ENCODE assay signal across 11 cellular contexts in genomic region chr1:37998089-37998808, GRCh38. TPM values are rescaled to one million over a fixed set of nuclear protein-coding genes. Genes with fewer than 3 reads are reported as not detected.
A peak's percentile ranks its signal among the peaks of the same experiment; 100 is the strongest.
DNase-seq lines count a peak whose midpoint lies in the region; ATAC-seq, FAIRE-seq and TF ChIP-seq lines count a peak whose summit lies in the region.
"Had no signal": no experiment of that assay in that cellular context is flagged by ENCODE, and none has a peak within 500 bp of the region (broad histone marks: within the 10 kb centered on the region; RNA-seq: fewer than 3 reads in every experiment).

No MANE protein-coding gene starts in this region.

- TF ChIP-seq CTCF in A673 (conservative IDR thresholded peaks at IDR 0.05; ENCODE audit: low read depth, low read length) (no peak), bronchial epithelial cell (IDR thresholded peaks at IDR 0.05; ENCODE audit: insufficient read depth, low read length, severe bottlenecking) (no peak), nephron progenitor cell (IDR thresholded peaks at IDR 0.05) (no peak)

- no TSS peak for BruUV-seq in A673 (replicated peaks; lab: Mats Ljungman, UMichigan)

- H3K4me1 ChIP-seq in A673 (ENCODE audit: insufficient read depth, low read length, poor library complexity, severe bottlenecking): peaks cover 65% of the 10 kb centered on the region
- peaks cover 43% of the 10 kb centered on the region for H3K4me1 ChIP-seq in HUES48 (ENCODE audit: control insufficient read depth, insufficient read depth, low read length)

- H3K36me3 Mint-ChIP-seq in nephron progenitor cell (ENCODE audit: low read depth): peaks cover 29% of the 10 kb centered on the region

- peak; percentile 7 for FAIRE-seq in bronchial epithelial cell (lab: Jason Lieb, UNC)

- H3K4me3 ChIP-seq in A673 (ENCODE audit: low read depth, low read length, poor library complexity, severe bottlenecking) (no peak overlapping the region), HUES48 (ENCODE audit: low read depth, low read length) (no peak overlapping the region), bronchial epithelial cell (ENCODE audit: low read depth, low read length) (no peak overlapping the region)
- H3K4me3 ChIP-seq: BLaER1 had no signal

- ATAC-seq in HG03159 (IDR thresholded peaks at IDR 0.05; ENCODE audit: unreplicated experiment): no peak
- no peak for ATAC-seq in HG03342 (IDR thresholded peaks at IDR 0.05; ENCODE audit: unreplicated experiment)

- H3K9ac ChIP-seq in HUES48 (ENCODE audit: low read depth, low read length): no peak overlapping the region

- CTCF ChIA-PET in A673 (lab: Charles Lee): no interaction called here

- H3K27ac Mint-ChIP-seq in nephron progenitor cell: peak overlapping the region; percentile 55

- peaks cover 4% of the 10 kb centered on the region for H3K27me3 Mint-ChIP-seq in nephron progenitor cell (ENCODE audit: low read depth, poor library complexity)

- DNase-seq in A673 (ENCODE audit: low spot score) (no peak), bronchial epithelial cell (ENCODE audit: low read depth) (no peak), nephron progenitor cell (no peak), amniotic stem cell (lab: John Stamatoyannopoulos, UW) (no peak), occipital lobe (lab: John Stamatoyannopoulos, UW) (no peak)
- DNase-seq: T-helper 9 cell had no signal

- POLR2A ChIA-PET in A673 (lab: Charles Lee; ENCODE audit: low non-redundant PET): no interaction called here

- H3K4me1 Mint-ChIP-seq in nephron progenitor cell: peaks cover 66% of the 10 kb centered on the region

- H3K36me3 ChIP-seq in A673 (ENCODE audit: insufficient read depth, low read length, poor library complexity, severe bottlenecking): peaks cover 27% of the 10 kb centered on the region
- H3K36me3 ChIP-seq in HUES48 (ENCODE audit: control insufficient read depth, insufficient read depth, low read length): peaks cover 17% of the 10 kb centered on the region
- H3K36me3 ChIP-seq in bronchial epithelial cell (ENCODE audit: control insufficient read depth, insufficient read depth, low read length): peaks cover 1% of the 10 kb centered on the region

- no peaks in the 10 kb centered on the region for H3K9me3 Mint-ChIP-seq in nephron progenitor cell

- H3K27me3 ChIP-seq in A673 (replicated peaks; ENCODE audit: insufficient read depth, low read depth, low read length, poor library complexity) (no peaks in the 10 kb centered on the region), HUES48 (ENCODE audit: control insufficient read depth, insufficient read depth, low read length) (no peaks in the 10 kb centered on the region), bronchial epithelial cell (ENCODE audit: control insufficient read depth, insufficient read depth, low read length) (no peaks in the 10 kb centered on the region)
- H3K27me3 ChIP-seq: BLaER1 had no signal

- H3K27ac ChIP-seq in A673 (ENCODE audit: low read depth, low read length, poor library complexity, severe bottlenecking): peak overlapping the region; percentile 99
- H3K27ac ChIP-seq in HUES48 (ENCODE audit: low read depth, low read length): peak overlapping the region; percentile 87

- no peaks in the 10 kb centered on the region for H3K9me3 ChIP-seq in A673 (ENCODE audit: low read depth, low read length, poor library complexity, severe bottlenecking)
- H3K9me3 ChIP-seq in HUES48 (ENCODE audit: control insufficient read depth, insufficient read depth, low read length): no peaks in the 10 kb centered on the region
- H3K9me3 ChIP-seq: BLaER1 had no signal

- intact Hi-C loops in A673 (cut with micrococcal nuclease; ENCODE audit: unreplicated experiment): no loop called here

- peak overlapping the region; percentile 4 for H3K4me3 Mint-ChIP-seq in nephron progenitor cell

RNA-seq across cellular contexts. Expression of gene FHL3, which starts 7.1 kb away (rescaled TPM):
- total RNA-seq in A673 (2021) (89.5 and 106 TPM in 2 replicates), bronchial epithelial cell (2.6 and 6.7 TPM in 2 replicates), occipital lobe (4.1 TPM)

RNA-seq across cellular contexts. Expression of gene SF3A3, which starts 8.4 kb away (rescaled TPM):
- total RNA-seq in A673 (2021): 184 and 194 TPM in 2 replicates
- 83.2 and 90.6 TPM in 2 replicates for total RNA-seq in bronchial epithelial cell
- total RNA-seq in occipital lobe: 53.5 TPM

RNA-seq across cellular contexts. Expression of gene UTP11, which starts 14.3 kb away (rescaled TPM):
- total RNA-seq in A673 (2021) (109 and 113 TPM in 2 replicates), bronchial epithelial cell (20.5 and 20.9 TPM in 2 replicates), occipital lobe (52.9 TPM)

RNA-seq across cellular contexts. Expression of gene POU3F1, which starts 48.3 kb away (rescaled TPM):
- total RNA-seq in A673 (2021) (83.3 and 92.9 TPM in 2 replicates), bronchial epithelial cell (under 0.01 and 0.13 TPM in 2 replicates), occipital lobe (9.4 TPM)
- total RNA-seq: cardiac septum had no signal

RNA-seq across cellular contexts. Expression of gene INPP5B, which starts 51.4 kb away (rescaled TPM):
- total RNA-seq in A673 (2021) (15.6 and 23.9 TPM in 2 replicates), bronchial epithelial cell (5.6 and 8.4 TPM in 2 replicates), occipital lobe (16.7 TPM)

Comparison
In these comparisons a context has a peak if more than half of its experiments do, and no peak if none do; other contexts are left out.
1. RNA of gene FHL3, which starts 7.1 kb away (total RNA-seq): 89.5 to 106 TPM in A673; 4.1 TPM in occipital lobe (single experiment) and 2.6 to 6.7 TPM in bronchial epithelial cell; every median in the first group is over 10 times any median in the second.